Comparison of ENCODE assay signal across 12 cellular contexts in the genomic region with DNA sequence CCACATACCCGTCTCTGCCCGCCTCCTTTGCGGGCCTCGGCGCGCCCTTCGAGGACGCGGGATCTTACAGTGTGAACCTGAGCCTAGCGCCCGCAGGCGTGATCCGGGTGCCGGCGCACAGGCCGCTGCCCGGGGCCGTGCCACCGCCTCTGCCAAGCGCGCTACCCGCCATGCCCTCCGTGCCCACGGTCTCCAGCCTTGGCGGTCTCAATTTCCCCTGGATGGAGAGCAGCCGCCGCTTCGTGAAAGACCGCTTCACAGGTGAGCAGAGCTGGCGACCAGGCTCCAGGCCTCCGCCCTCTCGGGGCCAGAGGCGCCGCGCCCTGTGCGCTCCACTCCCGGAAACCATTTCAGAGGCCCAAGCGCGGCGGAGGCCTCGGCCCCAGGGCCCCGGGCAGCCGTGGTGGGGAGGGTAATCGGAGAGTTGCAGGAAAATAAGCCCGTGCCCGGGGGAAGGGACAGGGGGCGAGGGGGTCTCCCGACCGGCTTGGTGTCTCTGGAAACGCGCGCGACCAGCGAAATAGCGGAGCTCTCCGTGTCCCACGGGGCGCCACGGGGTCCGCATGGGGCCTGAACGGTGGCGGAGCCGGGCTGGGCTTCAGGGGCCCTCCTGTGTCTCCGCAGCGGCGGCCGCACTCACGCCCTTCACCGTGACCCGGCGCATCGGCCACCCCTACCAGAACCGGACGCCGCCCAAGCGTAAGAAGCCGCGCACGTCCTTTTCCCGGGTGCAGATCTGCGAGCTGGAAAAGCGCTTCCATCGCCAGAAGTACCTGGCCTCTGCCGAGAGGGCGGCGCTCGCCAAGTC. TPM values are rescaled to one million over a fixed set of nuclear protein-coding genes. Genes with fewer than 3 reads are reported as not detected.
DNase-seq lines count a peak whose midpoint lies in the region; ATAC-seq and TF ChIP-seq lines count a peak whose summit lies in the region.
"Had no signal": no experiment of that assay in that cellular context is flagged by ENCODE, and none has a peak within 500 bp of the region (broad histone marks: within the 10 kb centered on the region; RNA-seq: fewer than 3 reads in every experiment).

No MANE protein-coding gene starts in this region.

- H3K4me3 Mint-ChIP-seq in activated T-helper 1 cell treated with anti-CD3 and anti-CD28 coated beads, Interleukin-12 subunit alpha, Interleukin-12 subunit beta, Interleukin-2, Interleukin-4 antibody, amounts not matched to agents 30 ng/mL and 10 ng/mL and 1 ng/mL, durations not matched to agents 14 hours and 24 hours and 36 hours, result no peak overlapping the region

- peaks cover 59% of the 10 kb centered on the region for H3K27me3 Mint-ChIP-seq in activated T-helper 1 cell treated with anti-CD3 and anti-CD28 coated beads, Interleukin-12 subunit alpha, Interleukin-12 subunit beta, Interleukin-2, Interleukin-4 antibody, amounts not matched to agents 30 ng/mL and 10 ng/mL and 1 ng/mL, durations not matched to agents 14 hours and 24 hours and 36 hours (ENCODE audit: insufficient read depth)

- TF ChIP-seq CTCF in HEK293 (tag by site-specific recombination; IDR thresholded peaks at IDR 0.05), result no peak

- peaks cover 3 to 9% of the 10 kb centered on the region in 2 experiments; a peak in 2 of 3 replicates for H3K36me3 ChIP-seq in HEK293 (ENCODE audit: control insufficient read depth in 2 of 2, insufficient read depth in 1 of 2, low read length in 2 of 2)
- H3K36me3 ChIP-seq: esophagus squamous epithelium, pancreas had no signal

- DNase-seq in COLO668 (lab: John Stamatoyannopoulos, UW; ENCODE audit: unreplicated experiment) (peak; percentile 75), left colon (peak; percentile 30 to 34), NCI-H1417 treated with DMSO at 0.1 percent for 48 hours (lab: John Stamatoyannopoulos, UW) (no peak), NCI-H1694 treated with DMSO at 0.1 percent for 48 hours (lab: John Stamatoyannopoulos, UW) (no peak)
- DNase-seq in activated T-helper 1 cell treated with anti-CD3 and anti-CD28 coated beads, Interleukin-12 subunit alpha, Interleukin-12 subunit beta, Interleukin-2, Interleukin-4 antibody, amounts not matched to agents 30 ng/mL and 10 ng/mL and 1 ng/mL, durations not matched to agents 14 hours and 24 hours and 36 hours (ENCODE audit: low spot score), result no peak
- DNase-seq: esophagus squamous epithelium, NCI-H2081 had no signal

- peaks cover 5% of the 10 kb centered on the region for H3K36me3 Mint-ChIP-seq in activated T-helper 1 cell treated with anti-CD3 and anti-CD28 coated beads, Interleukin-12 subunit alpha, Interleukin-12 subunit beta, Interleukin-2, Interleukin-4 antibody, amounts not matched to agents 30 ng/mL and 10 ng/mL and 1 ng/mL, durations not matched to agents 14 hours and 24 hours and 36 hours (ENCODE audit: low read depth)

- intact Hi-C loops in activated T-helper 1 cell treated with anti-CD3 and anti-CD28 coated beads, Interleukin-12 subunit alpha, Interleukin-12 subunit beta, Interleukin-2, Interleukin-4 antibody, amounts not matched to agents 30 ng/mL and 10 ng/mL and 1 ng/mL, durations not matched to agents 14 hours and 24 hours and 36 hours (cut with micrococcal nuclease), result no loop called here
- intact Hi-C loops in left colon (cut with DNase I, micrococcal nuclease), result no loop called here

- H3K4me1 ChIP-seq in HEK293 (ENCODE audit: control insufficient read depth, insufficient read depth, low read length), result peaks cover 8% of the 10 kb centered on the region

- CTCF ChIA-PET in HEK293 (lab: Yijun Ruan, JAX), result interaction anchor here (1.2 kb wide), 1 partner anchor 102 kb away, joined by 5 read pairs; no protein-coding TSS in a partner anchor

- H3K9me3 ChIP-seq in HEK293 (ENCODE audit: control insufficient read depth, insufficient read depth, low read depth, low read length), result no peaks in the 10 kb centered on the region
- H3K9me3 ChIP-seq: esophagus squamous epithelium, pancreas had no signal

- no peaks in the 10 kb centered on the region for H3K9me3 Mint-ChIP-seq in activated T-helper 1 cell treated with anti-CD3 and anti-CD28 coated beads, Interleukin-12 subunit alpha, Interleukin-12 subunit beta, Interleukin-2, Interleukin-4 antibody, amounts not matched to agents 30 ng/mL and 10 ng/mL and 1 ng/mL, durations not matched to agents 14 hours and 24 hours and 36 hours
- H3K9me3 Mint-ChIP-seq: stimulated activated naive CD8-positive, alpha-beta T cell treated with anti-CD3 and anti-CD28 coated beads, Interleukin-15, Interleukin-2, amounts not matched to agents 100 ng/mL and 50 ng/mL, for 24 hours had no signal

- H3K4me3 ChIP-seq in HEK293 (ENCODE audit: low read depth, low read length), result peak overlapping the region; percentile 59
- H3K4me3 ChIP-seq: pancreas had no signal

- ATAC-seq in left colon, result peak; percentile 79
- ATAC-seq in HG02759 (IDR thresholded peaks at IDR 0.05; ENCODE audit: unreplicated experiment), result no peak
- no peak for ATAC-seq in GM18498 (IDR thresholded peaks at IDR 0.05; ENCODE audit: unreplicated experiment)

- H3K27ac ChIP-seq in HEK293 (ENCODE audit: extremely low read depth, low read depth, low read length), result peak overlapping the region; percentile 74; the same call in 1 of the 2 replicates
- H3K27ac ChIP-seq: esophagus squamous epithelium, pancreas had no signal

- POLR2A ChIA-PET in HEK293 (lab: Yijun Ruan, JAX), result interaction anchor here (0.7 to 1.5 kb wide), 2 partner anchors 77 to 78 kb away, joined by 3 to 8 read pairs; a partner anchor contains a TSS

- peaks cover 12% of the 10 kb centered on the region for H3K4me1 Mint-ChIP-seq in activated T-helper 1 cell treated with anti-CD3 and anti-CD28 coated beads, Interleukin-12 subunit alpha, Interleukin-12 subunit beta, Interleukin-2, Interleukin-4 antibody, amounts not matched to agents 30 ng/mL and 10 ng/mL and 1 ng/mL, durations not matched to agents 14 hours and 24 hours and 36 hours (ENCODE audit: low read depth)

- H3K27ac Mint-ChIP-seq in activated T-helper 1 cell treated with anti-CD3 and anti-CD28 coated beads, Interleukin-12 subunit alpha, Interleukin-12 subunit beta, Interleukin-2, Interleukin-4 antibody, amounts not matched to agents 30 ng/mL and 10 ng/mL and 1 ng/mL, durations not matched to agents 14 hours and 24 hours and 36 hours, result peak overlapping the region; percentile 34
- H3K27ac Mint-ChIP-seq: stimulated activated naive CD8-positive, alpha-beta T cell treated with anti-CD3 and anti-CD28 coated beads, Interleukin-15, Interleukin-2, amounts not matched to agents 100 ng/mL and 50 ng/mL, for 24 hours had no signal

TF ChIP-seq in HEK293, 187 proteins besides CTCF, POLR2A, EP300 and RAD21 (continues in another document):
- TF ChIP-seq ZNF335 (tag by site-specific recombination; conservative IDR thresholded peaks at IDR 0.05), result peak; percentile 63
- TF ChIP-seq, protein P1, sequence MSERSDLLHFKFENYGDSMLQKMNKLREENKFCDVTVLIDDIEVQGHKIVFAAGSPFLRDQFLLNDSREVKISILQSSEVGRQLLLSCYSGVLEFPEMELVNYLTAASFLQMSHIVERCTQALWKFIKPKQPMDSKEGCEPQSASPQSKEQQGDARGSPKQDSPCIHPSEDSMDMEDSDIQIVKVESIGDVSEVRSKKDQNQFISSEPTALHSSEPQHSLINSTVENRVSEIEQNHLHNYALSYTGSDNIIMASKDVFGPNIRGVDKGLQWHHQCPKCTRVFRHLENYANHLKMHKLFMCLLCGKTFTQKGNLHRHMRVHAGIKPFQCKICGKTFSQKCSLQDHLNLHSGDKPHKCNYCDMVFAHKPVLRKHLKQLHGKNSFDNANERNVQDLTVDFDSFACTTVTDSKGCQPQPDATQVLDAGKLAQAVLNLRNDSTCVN (tag by site-specific recombination; optimal IDR thresholded peaks at IDR 0.05), result peak; percentile 95
- no peak; the same call in 1 of the 2 replicates for TF ChIP-seq KLF1 (tag by site-specific recombination; IDR thresholded peaks at IDR 0.05)
- no peak for TF ChIP-seq RBAK (tag by site-specific recombination; IDR thresholded peaks at IDR 0.05)
- TF ChIP-seq ZNF354C (tag by site-specific recombination; IDR thresholded peaks at IDR 0.05; ENCODE audit: borderline replicate concordance, low read depth), result no peak
- TF ChIP-seq, protein P2, sequence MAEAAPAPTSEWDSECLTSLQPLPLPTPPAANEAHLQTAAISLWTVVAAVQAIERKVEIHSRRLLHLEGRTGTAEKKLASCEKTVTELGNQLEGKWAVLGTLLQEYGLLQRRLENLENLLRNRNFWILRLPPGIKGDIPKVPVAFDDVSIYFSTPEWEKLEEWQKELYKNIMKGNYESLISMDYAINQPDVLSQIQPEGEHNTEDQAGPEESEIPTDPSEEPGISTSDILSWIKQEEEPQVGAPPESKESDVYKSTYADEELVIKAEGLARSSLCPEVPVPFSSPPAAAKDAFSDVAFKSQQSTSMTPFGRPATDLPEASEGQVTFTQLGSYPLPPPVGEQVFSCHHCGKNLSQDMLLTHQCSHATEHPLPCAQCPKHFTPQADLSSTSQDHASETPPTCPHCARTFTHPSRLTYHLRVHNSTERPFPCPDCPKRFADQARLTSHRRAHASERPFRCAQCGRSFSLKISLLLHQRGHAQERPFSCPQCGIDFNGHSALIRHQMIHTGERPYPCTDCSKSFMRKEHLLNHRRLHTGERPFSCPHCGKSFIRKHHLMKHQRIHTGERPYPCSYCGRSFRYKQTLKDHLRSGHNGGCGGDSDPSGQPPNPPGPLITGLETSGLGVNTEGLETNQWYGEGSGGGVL (tag by site-specific recombination; IDR thresholded peaks at IDR 0.05), result peak; percentile 3
- TF ChIP-seq, protein P3, sequence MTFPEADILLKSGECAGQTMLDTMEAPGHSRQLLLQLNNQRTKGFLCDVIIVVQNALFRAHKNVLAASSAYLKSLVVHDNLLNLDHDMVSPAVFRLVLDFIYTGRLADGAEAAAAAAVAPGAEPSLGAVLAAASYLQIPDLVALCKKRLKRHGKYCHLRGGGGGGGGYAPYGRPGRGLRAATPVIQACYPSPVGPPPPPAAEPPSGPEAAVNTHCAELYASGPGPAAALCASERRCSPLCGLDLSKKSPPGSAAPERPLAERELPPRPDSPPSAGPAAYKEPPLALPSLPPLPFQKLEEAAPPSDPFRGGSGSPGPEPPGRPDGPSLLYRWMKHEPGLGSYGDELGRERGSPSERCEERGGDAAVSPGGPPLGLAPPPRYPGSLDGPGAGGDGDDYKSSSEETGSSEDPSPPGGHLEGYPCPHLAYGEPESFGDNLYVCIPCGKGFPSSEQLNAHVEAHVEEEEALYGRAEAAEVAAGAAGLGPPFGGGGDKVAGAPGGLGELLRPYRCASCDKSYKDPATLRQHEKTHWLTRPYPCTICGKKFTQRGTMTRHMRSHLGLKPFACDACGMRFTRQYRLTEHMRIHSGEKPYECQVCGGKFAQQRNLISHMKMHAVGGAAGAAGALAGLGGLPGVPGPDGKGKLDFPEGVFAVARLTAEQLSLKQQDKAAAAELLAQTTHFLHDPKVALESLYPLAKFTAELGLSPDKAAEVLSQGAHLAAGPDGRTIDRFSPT (tag by site-specific recombination; IDR thresholded peaks at IDR 0.05), result peak; percentile 99
- TF ChIP-seq ZNF202 (tag by site-specific recombination; IDR thresholded peaks at IDR 0.05; ENCODE audit: borderline replicate concordance), result 0 out of 2 replicates have a peak, but pooled peaks have one; percentile 26

RNA-seq across cellular contexts. Expression of a gene that starts 0.7 kb away (rescaled TPM):
- not detected in 2 replicates for total RNA-seq in activated T-helper 1 cell treated with anti-CD3 and anti-CD28 coated beads, Interleukin-12 subunit alpha, Interleukin-12 subunit beta, Interleukin-2, Interleukin-4 antibody, amounts not matched to agents 30 ng/mL and 10 ng/mL and 1 ng/mL, durations not matched to agents 14 hours and 24 hours and 36 hours
- total RNA-seq in left colon, result not detected
- total RNA-seq: esophagus squamous epithelium, pancreas had no signal

Comparison
In these comparisons a context has a peak if more than half of its experiments do, and no peak if none do; other contexts are left out.
1. DNase-seq: peak in COLO668 (single experiment) and left colon (2 of 2); none in activated T-helper 1 cell treated with anti-CD3 and anti-CD28 coated beads, Interleukin-12 subunit alpha, Interleukin-12 subunit beta, Interleukin-2, Interleukin-4 antibody, amounts not matched to agents 30 ng/mL and 10 ng/mL and 1 ng/mL, durations not matched to agents 14 hours and 24 hours and 36 hours (single experiment), NCI-H1417 treated with DMSO at 0.1 percent for 48 hours (single experiment) and NCI-H1694 treated with DMSO at 0.1 percent for 48 hours (single experiment).